In the genomic region with DNA sequence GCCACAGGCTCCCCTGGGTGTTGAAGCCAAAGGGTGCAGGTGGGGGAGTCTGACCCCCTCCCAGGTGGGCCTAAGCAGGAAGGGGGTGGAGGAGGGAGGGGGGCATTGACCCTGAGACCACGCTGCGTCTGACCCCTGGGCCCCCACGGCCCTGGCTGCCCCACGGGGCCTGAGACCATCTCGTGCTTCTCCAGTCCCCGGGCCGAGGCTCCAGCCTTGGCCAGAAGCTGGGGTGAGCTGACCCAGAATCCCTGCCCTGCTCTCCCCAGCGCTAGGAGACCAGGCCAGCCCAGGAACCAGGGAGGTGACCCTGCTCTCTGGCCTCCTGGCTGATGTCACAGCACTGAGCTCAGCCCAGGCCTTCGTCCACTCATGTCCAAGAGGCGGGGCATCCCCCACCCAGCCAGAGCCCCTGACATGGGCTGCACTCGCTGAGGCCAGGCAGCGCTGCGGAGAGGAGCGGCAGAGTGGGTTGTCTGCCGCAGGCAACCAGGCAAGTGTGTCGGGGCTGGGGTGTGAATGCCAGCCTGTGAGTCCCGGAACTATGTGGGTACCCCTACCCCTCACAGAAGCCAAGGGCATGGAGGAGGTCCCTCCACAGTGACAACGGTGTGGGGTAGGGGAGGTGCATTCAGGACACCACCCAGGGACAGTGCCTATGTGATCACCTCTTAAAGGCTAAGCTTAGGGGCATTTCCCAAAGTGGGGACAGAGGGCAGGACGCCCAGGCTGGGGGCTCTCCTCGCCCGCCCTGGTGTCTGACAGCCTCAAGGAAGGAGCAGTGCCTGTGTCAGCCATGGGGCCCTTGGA, we compare ENCODE assay signal across 19 cellular contexts. TPM values are rescaled to one million over a fixed set of nuclear protein-coding genes. Genes with fewer than 3 reads are reported as not detected.
A peak's percentile ranks its signal among the peaks of the same experiment; 100 is the strongest.
DNase-seq lines count a peak whose midpoint lies in the region; ATAC-seq and TF ChIP-seq lines count a peak whose summit lies in the region.
"Had no signal": no experiment of that assay in that cellular context is flagged by ENCODE, and none has a peak within 500 bp of the region (broad histone marks: within the 10 kb centered on the region; RNA-seq: fewer than 3 reads in every experiment).

No MANE protein-coding gene starts in this region.

- no peak overlapping the region for H3K9ac ChIP-seq in HCT116 (ENCODE audit: low read length)

- TF ChIP-seq POLR2A in HCT116 (IDR thresholded peaks at IDR 0.05; ENCODE audit: borderline replicate concordance, extremely low read depth, insufficient read depth, insufficient read length) (no peak), stomach (IDR thresholded peaks at IDR 0.05) (no peak)

- WGBS in right cardiac atrium: 79% methylated on average over 21 of the region's 21 CpGs
- WGBS in stomach, 5 donors: 75 to 95% (median 86%) methylated on average over 9 to 21 of the region's 21 CpGs

- H2AFZ ChIP-seq in HCT116 (ENCODE audit: low read depth, low read length, poor library complexity, severe bottlenecking): no peak overlapping the region

- no peaks in the 10 kb centered on the region for H3K9me3 Mint-ChIP-seq in endothelial cell (ENCODE audit: unreplicated experiment)
- H3K9me3 Mint-ChIP-seq: activated B cell treated with CpG ODN at 0.5 μM for 24 hours; CD4-positive, CD25-positive, alpha-beta regulatory T cell; naive B cell had no signal

- TF ChIP-seq CTCF in HCT116 (IDR thresholded peaks at IDR 0.05 in 2 of 3, conservative IDR thresholded peaks at IDR 0.05 in 1 of 3; ENCODE audit: borderline replicate concordance in 1 of 3, insufficient read depth in 1 of 3, low read depth in 2 of 3, low read length in 2 of 3): no peak
- TF ChIP-seq CTCF in ascending aorta (IDR thresholded peaks at IDR 0.05): no peak
- TF ChIP-seq CTCF in stomach (IDR thresholded peaks at IDR 0.05): no peak
- no peak for TF ChIP-seq CTCF in endothelial cell (IDR thresholded peaks at IDR 0.05; ENCODE audit: unreplicated experiment)

- peaks cover 18% of the 10 kb centered on the region for H3K79me2 ChIP-seq in HCT116 (ENCODE audit: insufficient read depth, low read length)

- peaks cover 0 to 13% of the 10 kb centered on the region in 2 experiments; a peak in 2 of 4 replicates for H3K36me3 ChIP-seq in HCT116 (ENCODE audit: control insufficient read depth in 1 of 2, insufficient read depth in 2 of 2, low read length in 2 of 2)
- H3K36me3 ChIP-seq in ascending aorta: peaks cover 9 to 19% of the 10 kb centered on the region in 2 donors
- H3K36me3 ChIP-seq in stomach: peaks cover 5 to 60% (median 52%) of the 10 kb centered on the region in 4 donors
- H3K36me3 ChIP-seq: ovary had no signal

- H3K4me1 ChIP-seq in HCT116 (ENCODE audit: control insufficient read depth in 1 of 2, insufficient read depth in 2 of 2, low read length in 2 of 2) (peaks cover 9 to 28% of the 10 kb centered on the region in 2 experiments), ascending aorta (peaks cover 12 to 17% of the 10 kb centered on the region in 2 donors), right cardiac atrium (ENCODE audit: control insufficient read depth, insufficient read depth, low read length) (no peaks in the 10 kb centered on the region), stomach (peaks cover 41 to 84% (median 61%) of the 10 kb centered on the region in 4 donors)

- peaks cover 12% of the 10 kb centered on the region for H3K27me3 Mint-ChIP-seq in endothelial cell (ENCODE audit: unreplicated experiment)
- H3K27me3 Mint-ChIP-seq: activated B cell treated with CpG ODN at 0.5 μM for 24 hours; activated naive CD8-positive, alpha-beta T cell; CD4-positive, CD25-positive, alpha-beta regulatory T cell had no signal

- H3K36me3 Mint-ChIP-seq in endothelial cell (ENCODE audit: low read depth, unreplicated experiment): no peaks in the 10 kb centered on the region
- H3K36me3 Mint-ChIP-seq: activated naive CD8-positive, alpha-beta T cell; CD4-positive, CD25-positive, alpha-beta regulatory T cell; naive B cell had no signal

- POLR2A ChIA-PET in HCT116 (lab: Charles Lee): interaction anchor here (2.8 kb wide), 1 partner anchor 14 kb away, joined by 9 read pairs; the partner anchor contains the start of gene CKB

- no peaks in the 10 kb centered on the region for H3K9me2 ChIP-seq in HCT116 (ENCODE audit: insufficient read depth)

- intact Hi-C loops in HCT116 (cut with micrococcal nuclease): no loop called here
- intact Hi-C loops in ascending aorta (cut with DNase I): no loop called here
- intact Hi-C loops in right cardiac atrium (cut with DNase I): no loop called here
- intact Hi-C loops in stomach (cut with DNase I; ENCODE audit: low total_unique reads): no loop called here

- no peak overlapping the region for H3K4me2 ChIP-seq in HCT116 (ENCODE audit: low read length)

- H3K9me3 ChIP-seq in HCT116 (ENCODE audit: control insufficient read depth in 1 of 2, insufficient read depth in 1 of 2, low read depth in 1 of 2, low read length in 2 of 2) (no peaks in the 10 kb centered on the region), ascending aorta (no peaks in the 10 kb centered on the region), right cardiac atrium (ENCODE audit: control insufficient read depth, low read length) (no peaks in the 10 kb centered on the region), stomach (no peaks in the 10 kb centered on the region)
- H3K9me3 ChIP-seq: ovary had no signal

- no peaks in the 10 kb centered on the region for H3K27me3 ChIP-seq in HCT116 (ENCODE audit: insufficient read depth, low read length)
- H3K27me3 ChIP-seq in ascending aorta: no peaks in the 10 kb centered on the region
- H3K27me3 ChIP-seq in right cardiac atrium (ENCODE audit: control insufficient read depth, insufficient read depth): no peaks in the 10 kb centered on the region
- H3K27me3 ChIP-seq in stomach: no peaks in the 10 kb centered on the region
- H3K27me3 ChIP-seq: ovary had no signal

- no peak overlapping the region for H3K27ac ChIP-seq in HCT116 (ENCODE audit: low read depth, low read length)
- peak overlapping the region; percentile 37 to 65 for H3K27ac ChIP-seq in ascending aorta
- no peak overlapping the region for H3K27ac ChIP-seq in right cardiac atrium (ENCODE audit: low read length)
- H3K27ac ChIP-seq in stomach: peak overlapping the region in 4 of 5 donors; percentile 73 to 83 (median 78)

- no peak for DNase-seq in HCT116 (ENCODE audit: low read depth, low spot score)
- DNase-seq in ascending aorta (ENCODE audit: low spot score in 2 of 2): no peak
- peak; percentile 53 to 77 (median 67) for DNase-seq in right cardiac atrium
- no peak for DNase-seq in stomach
- no peak for DNase-seq in endothelial cell (ENCODE audit: low spot score)
- no peak for DNase-seq in GOT3 (lab: John Stamatoyannopoulos, UW)
- no peak for DNase-seq in activated CD4-positive, alpha-beta T cell treated with anti-CD3 and anti-CD28 coated beads for 48 hours
- DNase-seq in T-helper 1 cell: no peak
- DNase-seq: activated B cell treated with CpG ODN at 0.5 μM for 24 hours; activated T-cell treated with anti-CD3 and anti-CD28 coated beads, Interleukin-2, amount 50 U/mL, for 48 hours; CD4-positive, CD25-positive, alpha-beta regulatory T cell; GDM1; naive B cell; NCI-H1417; NCI-H526; SIG-M5; stimulated activated CD4-positive, alpha-beta T cell treated with anti-CD3 and anti-CD28 coated beads, Interleukin-2, amount 100 ng/mL, for 48 hours had no signal

- BruUV-seq in HCT116 (replicated peaks; lab: Mats Ljungman, UMichigan): TSS peak; percentile 6

- no peak for ATAC-seq in HCT116
- no peak for ATAC-seq in right cardiac atrium

- H3K27ac Mint-ChIP-seq in endothelial cell (ENCODE audit: unreplicated experiment): no peak overlapping the region
- H3K27ac Mint-ChIP-seq: activated B cell treated with CpG ODN at 0.5 μM for 24 hours; activated naive CD8-positive, alpha-beta T cell; CD4-positive, CD25-positive, alpha-beta regulatory T cell had no signal

- H4K20me1 ChIP-seq in HCT116 (ENCODE audit: insufficient read depth): no peaks in the 10 kb centered on the region

- H3K4me1 Mint-ChIP-seq in endothelial cell (ENCODE audit: unreplicated experiment): no peaks in the 10 kb centered on the region

- no peak overlapping the region for H3K4me3 Mint-ChIP-seq in endothelial cell (ENCODE audit: unreplicated experiment)
- H3K4me3 Mint-ChIP-seq: activated B cell treated with CpG ODN at 0.5 μM for 24 hours; activated naive CD8-positive, alpha-beta T cell; CD4-positive, CD25-positive, alpha-beta regulatory T cell had no signal

- CTCF ChIA-PET in HCT116 (lab: Charles Lee): no interaction called here

- H3K4me3 ChIP-seq in HCT116 (replicated peaks in 1 of 2; ENCODE audit: low read depth in 1 of 2, low read length in 2 of 2) (no peak overlapping the region), ascending aorta (no peak overlapping the region), right cardiac atrium (ENCODE audit: low read length) (no peak overlapping the region), stomach (no peak overlapping the region)
- H3K4me3 ChIP-seq: ovary had no signal

- no peak for TF ChIP-seq EP300 in stomach (IDR thresholded peaks at IDR 0.05)

- TF ChIP-seq RAD21 in HCT116 (IDR thresholded peaks at IDR 0.05; ENCODE audit: low read depth): no peak

- RAD21 ChIA-PET in HCT116 (lab: Charles Lee; ENCODE audit: low non-redundant PET in 1 of 2, low total read pairs in 2 of 2, uncharacterized antibody in 2 of 2, unreplicated experiment in 2 of 2): no interaction called here

RNA-seq across cellular contexts. Expression of gene TRMT61A, which starts 6.3 kb away (rescaled TPM):
- total RNA-seq in HCT116 (2021; ENCODE audit: unreplicated experiment) (14.9 TPM), ascending aorta (31.2 TPM), right cardiac atrium (1 to 10 TPM; 4.8 to 6.9 (median 6.5) TPM), stomach (10 to 100 TPM in 4 of 5 donors, 1 to 10 TPM in 1; 5.5 to 39.7 (median 18.5) TPM), endothelial cell (ENCODE audit: unreplicated experiment) (6.1 TPM)
- 8.4 and 8.5 TPM in 2 replicates for polyA plus RNA-seq in HCT116 (2012)
- polyA plus RNA-seq in right cardiac atrium (6.2 TPM), stomach (10 to 100 TPM in 2 of 3 donors, 1 to 10 TPM in 1; 9.0 to 16.9 (median 14.8) TPM)

RNA-seq across cellular contexts. Expression of gene CKB, which starts 12.7 kb away (rescaled TPM):
- total RNA-seq in HCT116 (2021; ENCODE audit: unreplicated experiment) (605 TPM), ascending aorta (144 TPM), right cardiac atrium (100 to 1,000 TPM; 478 to 697 (median 542) TPM), stomach (1,000 to 10,000 TPM in 1 of 5 donors, 100 to 1,000 TPM in 4; 216 to 1,146 (median 643) TPM), endothelial cell (ENCODE audit: unreplicated experiment) (23.1 TPM)
- polyA plus RNA-seq in HCT116 (2012): 804 and 838 TPM in 2 replicates
- polyA plus RNA-seq in right cardiac atrium (843 TPM), stomach (1,000 to 10,000 TPM in 1 of 3 donors, 100 to 1,000 TPM in 2; 778 to 1,091 (median 976) TPM)

RNA-seq across cellular contexts. Expression of gene BAG5, which starts 27.2 kb away (rescaled TPM):
- total RNA-seq in HCT116 (2021; ENCODE audit: unreplicated experiment) (27.0 TPM), ascending aorta (7.1 TPM), right cardiac atrium (10 to 100 TPM; 18.9 to 23.6 (median 19.5) TPM), stomach (100 to 1,000 TPM in 1 of 5 donors, 10 to 100 TPM in 3, 1 to 10 TPM in 1; 4.3 to 207 (median 24.3) TPM), endothelial cell (ENCODE audit: unreplicated experiment) (39.9 TPM)
- polyA plus RNA-seq in HCT116 (2012): 8.0 and 10.5 TPM in 2 replicates
- polyA plus RNA-seq in right cardiac atrium (7.7 TPM), stomach (10 to 100 TPM in 2 of 3 donors, 1 to 10 TPM in 1; 7.5 to 11.6 (median 10.8) TPM)

RNA-seq across cellular contexts. Expression of gene COA8, which starts 27.5 kb away (rescaled TPM):
- total RNA-seq in HCT116 (2021; ENCODE audit: unreplicated experiment): 29.4 TPM
- 15.6 and 18.0 TPM in 2 replicates for polyA plus RNA-seq in HCT116 (2012)
- 37.7 TPM for total RNA-seq in ascending aorta
- 10 to 100 TPM; 33.8 to 43.5 (median 41.7) TPM for total RNA-seq in right cardiac atrium
- 60.8 TPM for polyA plus RNA-seq in right cardiac atrium
- 10 to 100 TPM in 3 of 5 donors, 1 to 10 TPM in 2; 6.4 to 21.4 (median 14.9) TPM for total RNA-seq in stomach
- 10 to 100 TPM; 42.8 to 96.5 (median 48.4) TPM for polyA plus RNA-seq in stomach
- total RNA-seq in endothelial cell (ENCODE audit: unreplicated experiment): 45.2 TPM

Comparison
In these comparisons a context has a peak if more than half of its experiments do, and no peak if none do; other contexts are left out.
1. DNase-seq: peak in right cardiac atrium (3 of 3); none in HCT116 (single experiment), ascending aorta (0 of 2), stomach (single experiment), endothelial cell (single experiment), GOT3 (single experiment), activated CD4-positive, alpha-beta T cell treated with anti-CD3 and anti-CD28 coated beads for 48 hours (single experiment) and T-helper 1 cell (0 of 5).
2. H3K27ac ChIP-seq: peak in ascending aorta (2 of 2) and stomach (4 of 5); none in HCT116 (single experiment) and right cardiac atrium (single experiment).